27 cellular contexts compared by ENCODE assay signal in the genomic region with DNA sequence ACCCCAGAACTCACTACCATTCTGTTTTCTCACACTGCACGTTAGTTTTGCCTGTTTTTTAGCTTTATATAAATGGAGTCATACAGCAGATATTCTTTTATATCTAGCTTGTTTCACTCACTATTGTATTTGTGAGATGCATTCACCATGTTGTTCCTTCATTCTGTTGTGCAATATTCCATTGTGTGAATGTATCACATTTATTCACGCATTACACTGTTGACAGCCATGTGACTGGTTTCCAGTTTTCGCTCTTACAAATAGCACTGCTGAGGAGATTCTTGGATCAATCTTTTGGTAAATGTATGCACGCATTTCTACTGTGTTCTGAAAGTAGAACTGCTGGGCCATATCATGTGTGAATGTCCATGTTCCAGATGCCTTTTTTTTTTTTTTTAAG.
"Had no signal": no experiment of that assay in that cellular context is flagged by ENCODE, and none has a peak within 500 bp of the region (broad histone marks: within the 10 kb centered on the region; RNA-seq: fewer than 3 reads in every experiment).

No MANE protein-coding gene starts in this region.

- DNase-seq: activated CD4-positive, alpha-beta memory T cell treated with anti-CD3 and anti-CD28 coated beads for 36 hours; activated CD4-positive, alpha-beta T cell treated with anti-CD3 and anti-CD28 coated beads for 48 hours; activated CD8-positive, alpha-beta memory T cell treated with anti-CD3 and anti-CD28 coated beads, Interleukin-2, amount 50 U/mL, for 4 hours; activated effector memory CD4-positive, alpha-beta T cell treated with anti-CD3 and anti-CD28 coated beads, Interleukin-2, amount 50 U/mL, for 16 hours; activated naive CD4-positive, alpha-beta T cell treated with anti-CD3 and anti-CD28 coated beads for 36 hours; activated naive CD8-positive, alpha-beta T cell treated with anti-CD3 and anti-CD28 coated beads for 36 hours; activated T-cell treated with anti-CD3 and anti-CD28 coated beads, Interleukin-2, amount 50 U/mL, for 1 hour; adrenal gland; brain microvascular endothelial cell; dermis blood vessel endothelial cell; effector CD8-positive, alpha-beta T cell; esophagus squamous epithelium; kidney glomerular epithelial cell; left lung; mucosa of descending colon; sigmoid colon; small intestine; stimulated activated CD4-positive, alpha-beta T cell treated with anti-CD3 and anti-CD28 coated beads, Interleukin-4, amount 100 ng/mL, for 24 hours; T-helper 9 cell; thyroid gland; upper lobe of left lung had no signal

- H3K27me3 ChIP-seq: adrenal gland, ascending aorta, brain microvascular endothelial cell, esophagus squamous epithelium, left lung, sigmoid colon, thyroid gland, upper lobe of left lung, vagina had no signal

- ATAC-seq: left lung; mucosa of descending colon; natural killer cell treated with Interleukin-12 subunit alpha and Interleukin-12 subunit beta and Interleukin-15 and Interleukin-18, amount 100 ng/mL, for 72 hours; stimulated activated effector memory CD8-positive, alpha-beta T cell treated with anti-CD3 and anti-CD28 coated beads, Interleukin-12 subunit alpha, Interleukin-12 subunit beta, amount 100 ng/mL, for 72 hours had no signal

- H3K9me3 ChIP-seq: adrenal gland, ascending aorta, esophagus squamous epithelium, left lung, mucosa of descending colon, sigmoid colon, thyroid gland, upper lobe of left lung, vagina had no signal

- H3K4me1 ChIP-seq: adrenal gland, ascending aorta, sigmoid colon, thyroid gland, upper lobe of left lung, vagina had no signal

- H3K4me3 ChIP-seq: adrenal gland, ascending aorta, esophagus squamous epithelium, left lung, mucosa of descending colon, sigmoid colon, thyroid gland, upper lobe of left lung, vagina had no signal

- H3K36me3 ChIP-seq: adrenal gland, ascending aorta, brain microvascular endothelial cell, esophagus squamous epithelium, left lung, sigmoid colon, thyroid gland, upper lobe of left lung, vagina had no signal

- H3K27ac ChIP-seq: adrenal gland, ascending aorta, brain microvascular endothelial cell, epithelial cell of prostate, esophagus squamous epithelium, left lung, sigmoid colon, thyroid gland, upper lobe of left lung, vagina, VCaP had no signal
